ENCODE assay signal across 1 cellular context in genomic region chr20:8019178-8019997, GRCh38.
TF ChIP-seq lines count a peak whose summit lies in the region.

A gene with protein sequence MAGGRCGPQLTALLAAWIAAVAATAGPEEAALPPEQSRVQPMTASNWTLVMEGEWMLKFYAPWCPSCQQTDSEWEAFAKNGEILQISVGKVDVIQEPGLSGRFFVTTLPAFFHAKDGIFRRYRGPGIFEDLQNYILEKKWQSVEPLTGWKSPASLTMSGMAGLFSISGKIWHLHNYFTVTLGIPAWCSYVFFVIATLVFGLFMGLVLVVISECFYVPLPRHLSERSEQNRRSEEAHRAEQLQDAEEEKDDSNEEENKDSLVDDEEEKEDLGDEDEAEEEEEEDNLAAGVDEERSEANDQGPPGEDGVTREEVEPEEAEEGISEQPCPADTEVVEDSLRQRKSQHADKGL (minus strand): TSS chr20:8019761. CDS start chr20:8019613, 148 bp downstream.

TF ChIP-seq in GM12878, 131 proteins besides CTCF, POLR2A, EP300 and RAD21 (continued from another document and continues in another):
- TF ChIP-seq, protein P1, sequence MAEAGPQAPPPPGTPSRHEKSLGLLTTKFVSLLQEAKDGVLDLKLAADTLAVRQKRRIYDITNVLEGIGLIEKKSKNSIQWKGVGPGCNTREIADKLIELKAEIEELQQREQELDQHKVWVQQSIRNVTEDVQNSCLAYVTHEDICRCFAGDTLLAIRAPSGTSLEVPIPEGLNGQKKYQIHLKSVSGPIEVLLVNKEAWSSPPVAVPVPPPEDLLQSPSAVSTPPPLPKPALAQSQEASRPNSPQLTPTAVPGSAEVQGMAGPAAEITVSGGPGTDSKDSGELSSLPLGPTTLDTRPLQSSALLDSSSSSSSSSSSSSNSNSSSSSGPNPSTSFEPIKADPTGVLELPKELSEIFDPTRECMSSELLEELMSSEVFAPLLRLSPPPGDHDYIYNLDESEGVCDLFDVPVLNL (IDR thresholded peaks at IDR 0.05; ENCODE audit: low read depth, low read length): 0 out of 2 replicates have a peak, but pooled peaks have one; percentile 6
- no peak for TF ChIP-seq HDAC2 (IDR thresholded peaks at IDR 0.05)
- TF ChIP-seq HCFC1 (IDR thresholded peaks at IDR 0.05; ENCODE audit: low read length): peak; percentile 28; the same call in 1 of the 2 replicates
- TF ChIP-seq ETV6 (conservative IDR thresholded peaks at IDR 0.05 in 1 of 2, IDR thresholded peaks at IDR 0.05 in 1 of 2; ENCODE audit: borderline replicate concordance in 1 of 2, low read depth in 1 of 2): no peak
- TF ChIP-seq ESRRA (IDR thresholded peaks at IDR 0.05; ENCODE audit: low read length): no peak
- no peak for TF ChIP-seq REST (IDR thresholded peaks at IDR 0.05; ENCODE audit: low read depth, low read length)
- TF ChIP-seq HDGF (IDR thresholded peaks at IDR 0.05): 0 out of 2 replicates have a peak, but pooled peaks have one; percentile 40
- peak; percentile 99 for TF ChIP-seq MXI1 (IDR thresholded peaks at IDR 0.05; ENCODE audit: low read depth, low read length)
- no peak for TF ChIP-seq PAX5 (IDR thresholded peaks at IDR 0.05; ENCODE audit: borderline replicate concordance, low read depth, low read length)
- no peak for TF ChIP-seq FOS (IDR thresholded peaks at IDR 0.05; ENCODE audit: borderline replicate concordance, extremely low read depth, insufficient read length)
- peak; percentile 86 for TF ChIP-seq RFX5 (IDR thresholded peaks at IDR 0.05; ENCODE audit: low read depth, low read length)
- no peak for TF ChIP-seq USF2 (IDR thresholded peaks at IDR 0.05; ENCODE audit: borderline replicate concordance, low read depth, low read length)
- TF ChIP-seq RAD51 (IDR thresholded peaks at IDR 0.05): no peak
- no peak for TF ChIP-seq SREBF2 (IDR thresholded peaks at IDR 0.05; ENCODE audit: low read length)
- TF ChIP-seq EZH2 (IDR thresholded peaks at IDR 0.05; ENCODE audit: borderline replicate concordance, control insufficient read depth, low read depth, low read length): no peak
- peak; percentile 6 for TF ChIP-seq NRF1 (conservative IDR thresholded peaks at IDR 0.05; ENCODE audit: low read depth, low read length)
- no peak for TF ChIP-seq CHD1 (IDR thresholded peaks at IDR 0.05; ENCODE audit: low read depth, low read length)
- TF ChIP-seq ZZZ3 (IDR thresholded peaks at IDR 0.05; ENCODE audit: control insufficient read depth, insufficient read length, low read depth): no peak
- 0 out of 2 replicates have a peak, but pooled peaks have one; percentile 11 for TF ChIP-seq TCF12 (IDR thresholded peaks at IDR 0.05; ENCODE audit: low read depth, low read length)
- TF ChIP-seq YBX1 (IDR thresholded peaks at IDR 0.05): no peak
- TF ChIP-seq, protein P2, sequence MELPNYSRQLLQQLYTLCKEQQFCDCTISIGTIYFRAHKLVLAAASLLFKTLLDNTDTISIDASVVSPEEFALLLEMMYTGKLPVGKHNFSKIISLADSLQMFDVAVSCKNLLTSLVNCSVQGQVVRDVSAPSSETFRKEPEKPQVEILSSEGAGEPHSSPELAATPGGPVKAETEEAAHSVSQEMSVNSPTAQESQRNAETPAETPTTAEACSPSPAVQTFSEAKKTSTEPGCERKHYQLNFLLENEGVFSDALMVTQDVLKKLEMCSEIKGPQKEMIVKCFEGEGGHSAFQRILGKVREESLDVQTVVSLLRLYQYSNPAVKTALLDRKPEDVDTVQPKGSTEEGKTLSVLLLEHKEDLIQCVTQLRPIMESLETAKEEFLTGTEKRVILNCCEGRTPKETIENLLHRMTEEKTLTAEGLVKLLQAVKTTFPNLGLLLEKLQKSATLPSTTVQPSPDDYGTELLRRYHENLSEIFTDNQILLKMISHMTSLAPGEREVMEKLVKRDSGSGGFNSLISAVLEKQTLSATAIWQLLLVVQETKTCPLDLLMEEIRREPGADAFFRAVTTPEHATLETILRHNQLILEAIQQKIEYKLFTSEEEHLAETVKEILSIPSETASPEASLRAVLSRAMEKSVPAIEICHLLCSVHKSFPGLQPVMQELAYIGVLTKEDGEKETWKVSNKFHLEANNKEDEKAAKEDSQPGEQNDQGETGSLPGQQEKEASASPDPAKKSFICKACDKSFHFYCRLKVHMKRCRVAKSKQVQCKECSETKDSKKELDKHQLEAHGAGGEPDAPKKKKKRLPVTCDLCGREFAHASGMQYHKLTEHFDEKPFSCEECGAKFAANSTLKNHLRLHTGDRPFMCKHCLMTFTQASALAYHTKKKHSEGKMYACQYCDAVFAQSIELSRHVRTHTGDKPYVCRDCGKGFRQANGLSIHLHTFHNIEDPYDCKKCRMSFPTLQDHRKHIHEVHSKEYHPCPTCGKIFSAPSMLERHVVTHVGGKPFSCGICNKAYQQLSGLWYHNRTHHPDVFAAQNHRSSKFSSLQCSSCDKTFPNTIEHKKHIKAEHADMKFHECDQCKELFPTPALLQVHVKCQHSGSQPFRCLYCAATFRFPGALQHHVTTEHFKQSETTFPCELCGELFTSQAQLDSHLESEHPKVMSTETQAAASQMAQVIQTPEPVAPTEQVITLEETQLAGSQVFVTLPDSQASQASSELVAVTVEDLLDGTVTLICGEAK (IDR thresholded peaks at IDR 0.05; ENCODE audit: borderline replicate concordance): peak; percentile 56; the same call in 1 of the 2 replicates
- TF ChIP-seq, protein P3, sequence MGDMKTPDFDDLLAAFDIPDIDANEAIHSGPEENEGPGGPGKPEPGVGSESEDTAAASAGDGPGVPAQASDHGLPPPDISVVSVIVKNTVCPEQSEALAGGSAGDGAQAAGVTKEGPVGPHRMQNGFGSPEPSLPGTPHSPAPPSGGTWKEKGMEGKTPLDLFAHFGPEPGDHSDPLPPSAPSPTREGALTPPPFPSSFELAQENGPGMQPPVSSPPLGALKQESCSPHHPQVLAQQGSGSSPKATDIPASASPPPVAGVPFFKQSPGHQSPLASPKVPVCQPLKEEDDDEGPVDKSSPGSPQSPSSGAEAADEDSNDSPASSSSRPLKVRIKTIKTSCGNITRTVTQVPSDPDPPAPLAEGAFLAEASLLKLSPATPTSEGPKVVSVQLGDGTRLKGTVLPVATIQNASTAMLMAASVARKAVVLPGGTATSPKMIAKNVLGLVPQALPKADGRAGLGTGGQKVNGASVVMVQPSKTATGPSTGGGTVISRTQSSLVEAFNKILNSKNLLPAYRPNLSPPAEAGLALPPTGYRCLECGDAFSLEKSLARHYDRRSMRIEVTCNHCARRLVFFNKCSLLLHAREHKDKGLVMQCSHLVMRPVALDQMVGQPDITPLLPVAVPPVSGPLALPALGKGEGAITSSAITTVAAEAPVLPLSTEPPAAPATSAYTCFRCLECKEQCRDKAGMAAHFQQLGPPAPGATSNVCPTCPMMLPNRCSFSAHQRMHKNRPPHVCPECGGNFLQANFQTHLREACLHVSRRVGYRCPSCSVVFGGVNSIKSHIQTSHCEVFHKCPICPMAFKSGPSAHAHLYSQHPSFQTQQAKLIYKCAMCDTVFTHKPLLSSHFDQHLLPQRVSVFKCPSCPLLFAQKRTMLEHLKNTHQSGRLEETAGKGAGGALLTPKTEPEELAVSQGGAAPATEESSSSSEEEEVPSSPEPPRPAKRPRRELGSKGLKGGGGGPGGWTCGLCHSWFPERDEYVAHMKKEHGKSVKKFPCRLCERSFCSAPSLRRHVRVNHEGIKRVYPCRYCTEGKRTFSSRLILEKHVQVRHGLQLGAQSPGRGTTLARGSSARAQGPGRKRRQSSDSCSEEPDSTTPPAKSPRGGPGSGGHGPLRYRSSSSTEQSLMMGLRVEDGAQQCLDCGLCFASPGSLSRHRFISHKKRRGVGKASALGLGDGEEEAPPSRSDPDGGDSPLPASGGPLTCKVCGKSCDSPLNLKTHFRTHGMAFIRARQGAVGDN (IDR thresholded peaks at IDR 0.05): peak; percentile 72
- no peak for TF ChIP-seq SMAD5 (IDR thresholded peaks at IDR 0.05; ENCODE audit: low read depth)
- TF ChIP-seq JUNB (IDR thresholded peaks at IDR 0.05): no peak
- TF ChIP-seq ZBED1 (IDR thresholded peaks at IDR 0.05; ENCODE audit: borderline replicate concordance): no peak
- no peak for TF ChIP-seq NFYA (IDR thresholded peaks at IDR 0.05; ENCODE audit: borderline replicate concordance, low read depth, low read length)
- no peak for TF ChIP-seq CEBPZ (IDR thresholded peaks at IDR 0.05; ENCODE audit: low read depth, low read length)
- no peak for TF ChIP-seq SREBF1 (IDR thresholded peaks at IDR 0.05; ENCODE audit: low read length)
- TF ChIP-seq, protein P4, sequence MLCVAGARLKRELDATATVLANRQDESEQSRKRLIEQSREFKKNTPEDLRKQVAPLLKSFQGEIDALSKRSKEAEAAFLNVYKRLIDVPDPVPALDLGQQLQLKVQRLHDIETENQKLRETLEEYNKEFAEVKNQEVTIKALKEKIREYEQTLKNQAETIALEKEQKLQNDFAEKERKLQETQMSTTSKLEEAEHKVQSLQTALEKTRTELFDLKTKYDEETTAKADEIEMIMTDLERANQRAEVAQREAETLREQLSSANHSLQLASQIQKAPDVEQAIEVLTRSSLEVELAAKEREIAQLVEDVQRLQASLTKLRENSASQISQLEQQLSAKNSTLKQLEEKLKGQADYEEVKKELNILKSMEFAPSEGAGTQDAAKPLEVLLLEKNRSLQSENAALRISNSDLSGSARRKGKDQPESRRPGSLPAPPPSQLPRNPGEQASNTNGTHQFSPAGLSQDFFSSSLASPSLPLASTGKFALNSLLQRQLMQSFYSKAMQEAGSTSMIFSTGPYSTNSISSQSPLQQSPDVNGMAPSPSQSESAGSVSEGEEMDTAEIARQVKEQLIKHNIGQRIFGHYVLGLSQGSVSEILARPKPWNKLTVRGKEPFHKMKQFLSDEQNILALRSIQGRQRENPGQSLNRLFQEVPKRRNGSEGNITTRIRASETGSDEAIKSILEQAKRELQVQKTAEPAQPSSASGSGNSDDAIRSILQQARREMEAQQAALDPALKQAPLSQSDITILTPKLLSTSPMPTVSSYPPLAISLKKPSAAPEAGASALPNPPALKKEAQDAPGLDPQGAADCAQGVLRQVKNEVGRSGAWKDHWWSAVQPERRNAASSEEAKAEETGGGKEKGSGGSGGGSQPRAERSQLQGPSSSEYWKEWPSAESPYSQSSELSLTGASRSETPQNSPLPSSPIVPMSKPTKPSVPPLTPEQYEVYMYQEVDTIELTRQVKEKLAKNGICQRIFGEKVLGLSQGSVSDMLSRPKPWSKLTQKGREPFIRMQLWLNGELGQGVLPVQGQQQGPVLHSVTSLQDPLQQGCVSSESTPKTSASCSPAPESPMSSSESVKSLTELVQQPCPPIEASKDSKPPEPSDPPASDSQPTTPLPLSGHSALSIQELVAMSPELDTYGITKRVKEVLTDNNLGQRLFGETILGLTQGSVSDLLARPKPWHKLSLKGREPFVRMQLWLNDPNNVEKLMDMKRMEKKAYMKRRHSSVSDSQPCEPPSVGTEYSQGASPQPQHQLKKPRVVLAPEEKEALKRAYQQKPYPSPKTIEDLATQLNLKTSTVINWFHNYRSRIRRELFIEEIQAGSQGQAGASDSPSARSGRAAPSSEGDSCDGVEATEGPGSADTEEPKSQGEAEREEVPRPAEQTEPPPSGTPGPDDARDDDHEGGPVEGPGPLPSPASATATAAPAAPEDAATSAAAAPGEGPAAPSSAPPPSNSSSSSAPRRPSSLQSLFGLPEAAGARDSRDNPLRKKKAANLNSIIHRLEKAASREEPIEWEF (IDR thresholded peaks at IDR 0.05; ENCODE audit: insufficient replicate concordance, low read depth, low read length): no peak
- peak; percentile 37 for TF ChIP-seq SP1 (IDR thresholded peaks at IDR 0.05; ENCODE audit: low read depth, low read length)
- no peak for TF ChIP-seq NFIC (IDR thresholded peaks at IDR 0.05; ENCODE audit: low read depth, low read length)
- TF ChIP-seq CBFB (IDR thresholded peaks at IDR 0.05; ENCODE audit: low read depth): 0 out of 2 replicates have a peak, but pooled peaks have one; percentile 30
